Comparison of ENCODE assay signal across 8 cellular contexts in the genomic region with DNA sequence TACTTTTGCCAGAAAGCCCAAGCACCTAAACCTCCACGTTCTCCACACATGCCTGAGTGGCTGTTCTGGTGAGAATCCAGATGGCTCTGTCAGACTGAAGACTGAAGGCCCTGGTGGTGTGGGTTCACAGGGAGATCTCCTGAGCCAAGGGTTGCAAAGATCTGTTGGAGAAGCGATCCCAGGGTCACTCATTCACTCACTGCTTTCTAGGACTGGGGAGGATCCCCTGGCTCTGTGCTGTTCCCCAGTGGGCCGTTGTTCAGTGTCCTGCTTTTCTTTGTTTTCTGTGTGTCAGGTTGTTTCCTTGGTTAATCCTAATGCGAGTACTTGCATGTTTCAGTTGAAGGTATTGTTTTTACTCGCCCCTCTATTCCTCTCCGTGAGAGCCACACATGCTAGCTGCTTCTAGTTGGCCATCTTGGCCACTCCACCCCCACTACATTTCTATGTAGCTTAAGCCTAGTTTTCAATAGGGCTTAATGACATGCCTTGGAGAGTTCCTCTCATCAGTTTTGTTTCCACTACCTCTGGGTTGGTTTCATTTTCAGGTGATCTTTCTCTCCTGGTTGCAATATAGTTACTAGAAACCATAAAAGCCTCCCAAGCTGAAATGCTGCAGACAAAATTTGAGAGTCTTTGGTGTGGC.
DNase-seq lines count a peak whose midpoint lies in the region; ATAC-seq lines count a peak whose summit lies in the region.

No MANE protein-coding gene starts in this region.

- POLR2A ChIA-PET in CD8-positive, alpha-beta memory T cell (lab: Charles Lee): no interaction called here

- H3K36me3 Mint-ChIP-seq in CD8-positive, alpha-beta memory T cell: peaks cover 0 to 21% (median 2%) of the 10 kb centered on the region in 3 donors
- no peaks in the 10 kb centered on the region for H3K36me3 Mint-ChIP-seq in activated naive CD8-positive, alpha-beta T cell

- intact Hi-C loops in left cardiac atrium (cut with DNase I): no loop called here

- no peaks in the 10 kb centered on the region for H3K9me3 Mint-ChIP-seq in CD8-positive, alpha-beta memory T cell
- no peaks in the 10 kb centered on the region for H3K9me3 Mint-ChIP-seq in activated naive CD8-positive, alpha-beta T cell (ENCODE audit: low read depth)

- H3K27ac Mint-ChIP-seq in CD8-positive, alpha-beta memory T cell: peak overlapping the region in 5 of 8 donors; percentile 6 to 76 (median 46)
- H3K27ac Mint-ChIP-seq in activated naive CD8-positive, alpha-beta T cell: peak overlapping the region; percentile 91

- no peaks in the 10 kb centered on the region for H3K27me3 ChIP-seq in CD8-positive, alpha-beta memory T cell (ENCODE audit: insufficient read depth, low read length, poor library complexity, severe bottlenecking)

- peak overlapping the region; percentile 8 for H3K4me3 ChIP-seq in CD8-positive, alpha-beta memory T cell (ENCODE audit: low read length)

- peaks cover 12% of the 10 kb centered on the region for H3K4me1 ChIP-seq in CD8-positive, alpha-beta memory T cell (ENCODE audit: insufficient read depth, low read length)

- H3K27me3 Mint-ChIP-seq in CD8-positive, alpha-beta memory T cell: no peaks in the 10 kb centered on the region
- H3K27me3 Mint-ChIP-seq in activated naive CD8-positive, alpha-beta T cell: no peaks in the 10 kb centered on the region

- H3K27ac ChIP-seq in CD8-positive, alpha-beta memory T cell (ENCODE audit: low read depth, low read length): no peak overlapping the region

- ATAC-seq in GM19324 (IDR thresholded peaks at IDR 0.05; ENCODE audit: low FRiP score, unreplicated experiment) (peak; percentile 91), HG03103 (IDR thresholded peaks at IDR 0.05; ENCODE audit: low read depth, unreplicated experiment) (peak; percentile 96), left cardiac atrium (no peak)

- CTCF ChIA-PET in CD8-positive, alpha-beta memory T cell (lab: Charles Lee): no interaction called here

- peak overlapping the region; percentile 15 to 67 (median 38) for H3K4me3 Mint-ChIP-seq in CD8-positive, alpha-beta memory T cell
- H3K4me3 Mint-ChIP-seq in activated naive CD8-positive, alpha-beta T cell: peak overlapping the region; percentile 63

- no peaks in the 10 kb centered on the region for H3K36me3 ChIP-seq in CD8-positive, alpha-beta memory T cell (ENCODE audit: insufficient read depth, low read length)

- H3K9me3 ChIP-seq in CD8-positive, alpha-beta memory T cell (ENCODE audit: low read length): no peaks in the 10 kb centered on the region

- no peak for DNase-seq in CD8-positive, alpha-beta memory T cell
- DNase-seq in SW 1271 (lab: John Stamatoyannopoulos, UW) (no peak), DMS153 treated with DMSO at 0.1 percent for 48 hours (lab: John Stamatoyannopoulos, UW; ENCODE audit: unreplicated experiment) (no peak), left cardiac atrium (no peak), putamen (ENCODE audit: low spot score) (no peak)

- peaks cover 33 to 56% (median 44%) of the 10 kb centered on the region in 3 donors for H3K4me1 Mint-ChIP-seq in CD8-positive, alpha-beta memory T cell
- peaks cover 65% of the 10 kb centered on the region for H3K4me1 Mint-ChIP-seq in activated naive CD8-positive, alpha-beta T cell (ENCODE audit: low read depth)

Comparison
In these comparisons a context has a peak if more than half of its experiments do, and no peak if none do; other contexts are left out.
1. ATAC-seq: peak in GM19324 (single experiment) and HG03103 (single experiment); none in left cardiac atrium (0 of 2).